1 cellular context compared by ENCODE assay signal in the genomic region with DNA sequence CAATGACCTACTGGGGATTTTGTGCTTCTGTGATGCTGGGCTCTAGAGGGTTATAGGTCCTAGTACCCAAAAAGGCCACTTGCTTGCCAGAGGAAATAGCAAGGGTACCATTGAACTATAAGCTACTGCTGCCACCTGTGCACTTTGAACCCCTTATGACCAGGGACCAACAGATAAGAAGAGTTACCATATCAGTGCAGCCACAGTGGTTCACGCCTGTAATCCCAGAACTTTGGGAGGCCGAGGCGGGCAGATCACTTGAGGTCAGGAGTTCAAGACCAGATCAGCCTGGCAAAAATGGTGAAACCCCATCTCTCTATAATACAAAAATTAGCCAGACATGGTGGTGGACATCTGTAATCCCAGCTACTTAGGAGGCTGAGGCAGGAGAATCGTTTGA.
TF ChIP-seq lines count a peak whose summit lies in the region.

No MANE protein-coding gene starts in this region.

TF ChIP-seq in HepG2, 621 proteins besides CTCF, POLR2A, EP300 and RAD21:
- no peak for TF ChIP-seq HES4 (CRISPR knock-in tag; IDR thresholded peaks at IDR 0.05; ENCODE audit: borderline replicate concordance)
- peak; percentile 47; the same call in 1 of the 2 replicates for TF ChIP-seq HNF4A (CRISPR knock-in tag; IDR thresholded peaks at IDR 0.05)
